Comparison of ENCODE assay signal across 30 cellular contexts in the genomic region with DNA sequence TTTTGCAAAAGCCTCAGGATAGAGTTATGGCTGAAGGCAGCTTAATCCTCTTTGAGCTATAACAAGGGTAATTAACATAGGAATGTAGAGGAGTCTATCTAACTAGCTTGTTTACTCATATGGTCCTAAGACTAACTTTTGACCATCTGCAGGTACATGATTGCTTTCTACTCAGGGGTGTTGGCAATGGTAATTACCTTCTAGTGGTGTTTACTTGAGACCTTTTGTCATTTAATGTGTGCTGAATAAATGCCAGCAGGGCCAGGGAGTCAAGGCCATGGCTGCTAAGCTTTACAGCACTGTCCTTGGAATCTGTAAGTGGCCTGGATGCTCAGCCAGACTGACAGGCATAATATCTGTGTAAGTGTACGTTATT.
A peak's percentile ranks its signal among the peaks of the same experiment; 100 is the strongest.
DNase-seq lines count a peak whose midpoint lies in the region; ATAC-seq, FAIRE-seq and TF ChIP-seq lines count a peak whose summit lies in the region.
"Had no signal": no experiment of that assay in that cellular context is flagged by ENCODE, and none has a peak within 500 bp of the region (broad histone marks: within the 10 kb centered on the region; RNA-seq: fewer than 3 reads in every experiment).

No MANE protein-coding gene starts in this region.

- no CpG with 5 or more reads among the region's 1 CpG for WGBS in trophoblast cell (ENCODE audit: extremely low coverage, insufficient coverage, insufficient read length)

- H3K9ac ChIP-seq in trophoblast cell (ENCODE audit: low read length) = peak overlapping the region; percentile 0
- H3K9ac ChIP-seq: GM23248 had no signal

- H4K12ac ChIP-seq in trophoblast cell (ENCODE audit: low read depth, low read length) = no peak overlapping the region

- DNase-seq in DMS53 (lab: John Stamatoyannopoulos, UW) (peak; percentile 19), DMS53 treated with DMSO at 0.1 percent for 48 hours (lab: John Stamatoyannopoulos, UW; ENCODE audit: unreplicated experiment) (no peak), WTC11 (ENCODE audit: low spot score) (peak; percentile 29), iPS-NIHi11 (ENCODE audit: low spot score) (peak; percentile 19), trophoblast cell (no peak), RCC 7860 (ENCODE audit: low spot score) (no peak), SHP77 (lab: John Stamatoyannopoulos, UW) (no peak)
- no peak for DNase-seq in stimulated activated CD4-positive, alpha-beta T cell treated with anti-CD3 and anti-CD28 coated beads, Interleukin-1b, Interleukin-23, amount 100 ng/mL, for 48 hours
- DNase-seq: activated CD4-positive, alpha-beta T cell treated with anti-CD3 and anti-CD28 coated beads, Interleukin-2, amount 10 ng/mL, durations not matched to agents 7 days and 5 days; activated naive CD8-positive, alpha-beta T cell treated with anti-CD3 and anti-CD28 coated beads, Interleukin-2, amount 50 U/mL, for 24 hours; activated T-cell treated with anti-CD3 and anti-CD28 coated beads, Interleukin-2, amount 50 U/mL, for 48 hours; effector CD4-positive, alpha-beta T cell; IMR-90; left ventricle myocardium inferior; naive thymus-derived CD4-positive, alpha-beta T cell; NCI-H1048; NCI-H187 treated with DMSO at 0.1 percent for 48 hours; NCI-H526; nucleus accumbens; psoas muscle; stimulated activated CD4-positive, alpha-beta T cell treated with anti-CD3 and anti-CD28 coated beads, Interleukin-15, amount 100 ng/mL, for 24 hours; stimulated activated naive CD8-positive, alpha-beta T cell treated with anti-CD3 and anti-CD28 coated beads, Interleukin-15, Interleukin-2, amounts not matched to agents 100 U/mL and 50 U/mL, for 24 hours; T-helper 2 cell; testis had no signal

- peak overlapping the region; percentile 87 for H4K91ac ChIP-seq in trophoblast cell (ENCODE audit: low read depth, low read length)

- peak overlapping the region; percentile 31 for H3K14ac ChIP-seq in trophoblast cell (ENCODE audit: low read length)

- H3K4me1 Mint-ChIP-seq in WTC11 = peaks cover 28% of the 10 kb centered on the region
- H3K4me1 Mint-ChIP-seq: activated CD4-positive, alpha-beta T cell treated with anti-CD3 and anti-CD28 coated beads, Interleukin-2, amount 10 ng/mL, durations not matched to agents 7 days and 5 days; activated naive CD8-positive, alpha-beta T cell treated with anti-CD3 and anti-CD28 coated beads, Interleukin-2, amount 50 U/mL, for 24 hours; naive thymus-derived CD4-positive, alpha-beta T cell had no signal

- peak overlapping the region; percentile 37 for H3K4me2 ChIP-seq in trophoblast cell (ENCODE audit: low read length)

- H3K9me3 ChIP-seq in trophoblast cell (ENCODE audit: insufficient read depth, low read depth, low read length) = no peaks in the 10 kb centered on the region
- H3K9me3 ChIP-seq: left ventricle myocardium inferior, psoas muscle, testis had no signal

- H4K8ac ChIP-seq in trophoblast cell (ENCODE audit: low read depth, low read length) = peak overlapping the region; percentile 20

- H3K4me1 ChIP-seq in trophoblast cell (ENCODE audit: control insufficient read depth in 1 of 2, insufficient read depth in 2 of 2, low read length in 2 of 2) = peaks cover 13 to 14% of the 10 kb centered on the region in 2 experiments
- H3K4me1 ChIP-seq: left ventricle myocardium inferior, psoas muscle, testis had no signal

- peak overlapping the region; percentile 5 for H3K18ac ChIP-seq in trophoblast cell (ENCODE audit: low read length)

- POLR2A ChIA-PET in WTC11 (lab: Charles Lee) = no interaction called here

- H3K79me2 ChIP-seq in trophoblast cell (ENCODE audit: control insufficient read depth, insufficient read depth, low read length, poor library complexity) = peaks cover 2% of the 10 kb centered on the region

- no peaks in the 10 kb centered on the region for H3K27me3 ChIP-seq in trophoblast cell (ENCODE audit: insufficient read depth, low read length)
- H3K27me3 ChIP-seq: testis had no signal

- H3K27me3 Mint-ChIP-seq in WTC11 (ENCODE audit: low read depth) = peaks cover 100% of the 10 kb centered on the region
- H3K27me3 Mint-ChIP-seq: activated CD4-positive, alpha-beta T cell treated with anti-CD3 and anti-CD28 coated beads, Interleukin-2, amount 10 ng/mL, durations not matched to agents 7 days and 5 days; activated naive CD8-positive, alpha-beta T cell treated with anti-CD3 and anti-CD28 coated beads, Interleukin-2, amount 50 U/mL, for 24 hours; naive thymus-derived CD4-positive, alpha-beta T cell had no signal

- peak; percentile 92 for ATAC-seq in WTC11
- ATAC-seq: activated naive CD8-positive, alpha-beta T cell treated with anti-CD3 and anti-CD28 coated beads, Interleukin-2, amount 50 U/mL, for 24 hours; naive thymus-derived CD4-positive, alpha-beta T cell; psoas muscle; SK-N-SH treated with all-trans-retinoic acid at 6 μM for 48 hours; stimulated activated naive CD8-positive, alpha-beta T cell treated with anti-CD3 and anti-CD28 coated beads, Interleukin-15, Interleukin-2, amounts not matched to agents 100 U/mL and 50 U/mL, for 24 hours had no signal

- H3K9me3 Mint-ChIP-seq in WTC11 = no peaks in the 10 kb centered on the region
- H3K9me3 Mint-ChIP-seq: activated CD4-positive, alpha-beta T cell treated with anti-CD3 and anti-CD28 coated beads, Interleukin-2, amount 10 ng/mL, durations not matched to agents 7 days and 5 days; activated naive CD8-positive, alpha-beta T cell treated with anti-CD3 and anti-CD28 coated beads, Interleukin-2, amount 50 U/mL, for 24 hours; brain had no signal

- H3K36me3 ChIP-seq in trophoblast cell (ENCODE audit: control insufficient read depth in 1 of 2, insufficient read depth in 2 of 2, low read length in 2 of 2) = no peaks in the 10 kb centered on the region
- H3K36me3 ChIP-seq: left ventricle myocardium inferior had no signal

- H2BK5ac ChIP-seq in trophoblast cell (ENCODE audit: low read depth, low read length, poor library complexity) = peak overlapping the region; percentile 71

- H3K79me1 ChIP-seq in trophoblast cell (ENCODE audit: low read length) = peaks cover 17% of the 10 kb centered on the region

- H3K36me3 Mint-ChIP-seq in WTC11 = no peaks in the 10 kb centered on the region
- H3K36me3 Mint-ChIP-seq: brain; CD14-positive monocyte; naive thymus-derived CD4-positive, alpha-beta T cell had no signal

- H3K4me3 ChIP-seq in trophoblast cell (ENCODE audit: low read depth, low read length) = no peak overlapping the region
- H3K4me3 ChIP-seq: GM23248, left ventricle myocardium inferior, psoas muscle, testis had no signal

- TF ChIP-seq CTCF in WTC11 (IDR thresholded peaks at IDR 0.05) = no peak

- peak overlapping the region; percentile 78 for H2BK12ac ChIP-seq in trophoblast cell (ENCODE audit: low read length)

- H2AK5ac ChIP-seq in trophoblast cell (ENCODE audit: low read length) = no peak overlapping the region

- CTCF ChIA-PET in WTC11 (lab: Charles Lee) = no interaction called here

- no peak overlapping the region for H3K4me3 Mint-ChIP-seq in WTC11
- H3K4me3 Mint-ChIP-seq: activated CD4-positive, alpha-beta T cell treated with anti-CD3 and anti-CD28 coated beads, Interleukin-2, amount 10 ng/mL, durations not matched to agents 7 days and 5 days; activated naive CD8-positive, alpha-beta T cell treated with anti-CD3 and anti-CD28 coated beads, Interleukin-2, amount 50 U/mL, for 24 hours; brain; CD14-positive monocyte; naive thymus-derived CD4-positive, alpha-beta T cell had no signal

- no peak overlapping the region for H3K23ac ChIP-seq in trophoblast cell (ENCODE audit: low read length)

- peak overlapping the region; percentile 67 for H2BK120ac ChIP-seq in trophoblast cell (ENCODE audit: insufficient read depth, low read length, poor library complexity)

- no peak overlapping the region for H2AFZ ChIP-seq in trophoblast cell (ENCODE audit: insufficient read depth, low read length, poor library complexity)
- H2AFZ ChIP-seq: GM23248 had no signal

- H3K4ac ChIP-seq in trophoblast cell (ENCODE audit: low read depth, low read length) = peak overlapping the region; percentile 43

- no peak for FAIRE-seq in RCC 7860 (lab: Jason Lieb, UNC)
- FAIRE-seq: GM12892 had no signal

- H3K27ac Mint-ChIP-seq in WTC11 = no peak overlapping the region
- H3K27ac Mint-ChIP-seq: activated CD4-positive, alpha-beta T cell treated with anti-CD3 and anti-CD28 coated beads, Interleukin-2, amount 10 ng/mL, durations not matched to agents 7 days and 5 days; activated naive CD8-positive, alpha-beta T cell treated with anti-CD3 and anti-CD28 coated beads, Interleukin-2, amount 50 U/mL, for 24 hours; brain; CD14-positive monocyte; naive thymus-derived CD4-positive, alpha-beta T cell had no signal

- peak overlapping the region; percentile 90 for H3K27ac ChIP-seq in trophoblast cell (ENCODE audit: low read depth, low read length)
- H3K27ac ChIP-seq: 22Rv1, GM23248, left ventricle myocardium inferior, psoas muscle, testis had no signal

TF ChIP-seq in WTC11, 78 proteins besides CTCF, POLR2A, EP300 and RAD21 (continues in another document):
- TF ChIP-seq RELA (CRISPR knock-in tag; IDR thresholded peaks at IDR 0.05; ENCODE audit: borderline replicate concordance) (no peak), FOXJ3 (CRISPR knock-in tag; IDR thresholded peaks at IDR 0.05; ENCODE audit: borderline replicate concordance) (peak; percentile 69; the same call in 1 of the 2 replicates), ZNF219 (CRISPR knock-in tag; IDR thresholded peaks at IDR 0.05; ENCODE audit: borderline replicate concordance) (no peak), ZNF671 (CRISPR knock-in tag; IDR thresholded peaks at IDR 0.05) (no peak)
- TF ChIP-seq, protein P1, sequence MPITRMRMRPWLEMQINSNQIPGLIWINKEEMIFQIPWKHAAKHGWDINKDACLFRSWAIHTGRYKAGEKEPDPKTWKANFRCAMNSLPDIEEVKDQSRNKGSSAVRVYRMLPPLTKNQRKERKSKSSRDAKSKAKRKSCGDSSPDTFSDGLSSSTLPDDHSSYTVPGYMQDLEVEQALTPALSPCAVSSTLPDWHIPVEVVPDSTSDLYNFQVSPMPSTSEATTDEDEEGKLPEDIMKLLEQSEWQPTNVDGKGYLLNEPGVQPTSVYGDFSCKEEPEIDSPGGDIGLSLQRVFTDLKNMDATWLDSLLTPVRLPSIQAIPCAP (CRISPR knock-in tag; IDR thresholded peaks at IDR 0.05) = no peak
- TF ChIP-seq, protein P2, sequence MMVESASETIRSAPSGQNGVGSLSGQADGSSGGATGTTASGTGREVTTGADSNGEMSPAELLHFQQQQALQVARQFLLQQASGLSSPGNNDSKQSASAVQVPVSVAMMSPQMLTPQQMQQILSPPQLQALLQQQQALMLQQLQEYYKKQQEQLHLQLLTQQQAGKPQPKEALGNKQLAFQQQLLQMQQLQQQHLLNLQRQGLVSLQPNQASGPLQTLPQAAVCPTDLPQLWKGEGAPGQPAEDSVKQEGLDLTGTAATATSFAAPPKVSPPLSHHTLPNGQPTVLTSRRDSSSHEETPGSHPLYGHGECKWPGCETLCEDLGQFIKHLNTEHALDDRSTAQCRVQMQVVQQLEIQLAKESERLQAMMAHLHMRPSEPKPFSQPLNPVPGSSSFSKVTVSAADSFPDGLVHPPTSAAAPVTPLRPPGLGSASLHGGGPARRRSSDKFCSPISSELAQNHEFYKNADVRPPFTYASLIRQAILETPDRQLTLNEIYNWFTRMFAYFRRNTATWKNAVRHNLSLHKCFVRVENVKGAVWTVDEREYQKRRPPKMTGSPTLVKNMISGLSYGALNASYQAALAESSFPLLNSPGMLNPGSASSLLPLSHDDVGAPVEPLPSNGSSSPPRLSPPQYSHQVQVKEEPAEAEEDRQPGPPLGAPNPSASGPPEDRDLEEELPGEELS (CRISPR knock-in tag; IDR thresholded peaks at IDR 0.05) = peak; percentile 63; the same call in 1 of the 2 replicates

Comparison
In these comparisons a context has a peak if more than half of its experiments do, and no peak if none do; other contexts are left out.
1. DNase-seq: peak in DMS53 (single experiment), WTC11 (single experiment) and iPS-NIHi11 (single experiment); none in DMS53 treated with DMSO at 0.1 percent for 48 hours (single experiment), trophoblast cell (0 of 2), RCC 7860 (single experiment), stimulated activated CD4-positive, alpha-beta T cell treated with anti-CD3 and anti-CD28 coated beads, Interleukin-1b, Interleukin-23, amount 100 ng/mL, for 48 hours (single experiment) and SHP77 (0 of 2).